In the genomic region with DNA sequence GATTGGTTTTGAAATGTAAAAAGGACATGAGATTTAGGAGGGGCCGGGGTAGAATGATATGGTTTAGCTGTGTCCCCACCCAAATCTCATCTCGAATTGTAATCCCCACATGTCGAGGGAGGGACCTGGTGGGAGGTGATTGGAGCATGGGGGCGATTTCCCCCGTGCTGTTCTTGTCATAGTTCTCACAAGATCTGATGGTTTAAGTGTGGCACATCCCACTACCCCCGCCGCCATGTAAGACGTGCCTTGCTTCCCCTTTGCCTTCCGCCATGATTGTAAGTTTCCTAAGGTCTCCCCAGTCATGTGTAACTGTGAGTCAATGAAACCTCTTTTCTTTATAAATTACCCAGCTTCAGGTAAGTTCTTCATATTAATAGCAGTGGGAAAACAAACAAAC, we compare ENCODE assay signal across 4 cellular contexts. TPM values are rescaled to one million over a fixed set of nuclear protein-coding genes. Genes with fewer than 3 reads are reported as not detected.
"Had no signal": no experiment of that assay in that cellular context is flagged by ENCODE, and none has a peak within 500 bp of the region (broad histone marks: within the 10 kb centered on the region; RNA-seq: fewer than 3 reads in every experiment).

No MANE protein-coding gene starts in this region.

RNA-seq across cellular contexts. Expression of a gene that starts 30.2 kb away (rescaled TPM):
- total RNA-seq: esophagus muscularis mucosa, fibroblast of villous mesenchyme, sigmoid colon, thoracic aorta had no signal
